8 cellular contexts compared by ENCODE assay signal in genomic region chr1:109277434-109278204, GRCh38. TPM values are rescaled to one million over a fixed set of nuclear protein-coding genes. Genes with fewer than 3 reads are reported as not detected.
A peak's percentile ranks its signal among the peaks of the same experiment; 100 is the strongest.
DNase-seq lines count a peak whose midpoint lies in the region; ATAC-seq and TF ChIP-seq lines count a peak whose summit lies in the region.

No MANE protein-coding gene starts in this region.

- intact Hi-C loops in natural killer cell (cut with micrococcal nuclease), result loop anchor here (1.0 kb wide), 2 partner anchors 122 to 255 kb away; no protein-coding TSS in a partner anchor

- ATAC-seq in natural killer cell, result peak; percentile 76 to 94 (median 87)
- peak; percentile 70 for ATAC-seq in stimulated activated naive CD8-positive, alpha-beta T cell treated with anti-CD3 and anti-CD28 coated beads, Interleukin-15, Interleukin-2, amounts not matched to agents 100 U/mL and 50 U/mL, for 24 hours

- H3K9ac ChIP-seq in fibroblast of lung (ENCODE audit: insufficient read depth, low read length), result no peak overlapping the region

- peak; percentile 83 for DNase-seq in BE2C
- DNase-seq in GM19238 (ENCODE audit: insufficient read length, low spot score), result peak; percentile 83
- DNase-seq in HT1080 (ENCODE audit: low read depth), result peak; percentile 75
- DNase-seq in OCI-M1 (lab: John Stamatoyannopoulos, UW), result peak; percentile 90
- DNase-seq in activated T-cell treated with anti-CD3 and anti-CD28 coated beads, Interleukin-2, amount 50 U/mL, for 48 hours, result peak; percentile 84 to 86
- peak; percentile 52 to 72 for DNase-seq in fibroblast of lung (ENCODE audit: low read depth in 2 of 2)
- peak; percentile 60 for DNase-seq in natural killer cell
- peak; percentile 81 for DNase-seq in stimulated activated naive CD8-positive, alpha-beta T cell treated with anti-CD3 and anti-CD28 coated beads, Interleukin-15, Interleukin-2, amounts not matched to agents 100 U/mL and 50 U/mL, for 24 hours

- no peak overlapping the region for H3K27ac ChIP-seq in fibroblast of lung (ENCODE audit: insufficient read depth, low read length)

- H3K4me2 ChIP-seq in fibroblast of lung (ENCODE audit: extremely low read depth, insufficient read depth, low read length), result no peak overlapping the region

- no peak overlapping the region for H3K4me3 Mint-ChIP-seq in natural killer cell

- no peaks in the 10 kb centered on the region for H3K27me3 ChIP-seq in BE2C
- no peaks in the 10 kb centered on the region for H3K27me3 ChIP-seq in fibroblast of lung (ENCODE audit: control insufficient read depth, insufficient read depth, low read length)

- no peaks in the 10 kb centered on the region for H3K27me3 Mint-ChIP-seq in natural killer cell (ENCODE audit: low read depth in 2 of 2)

- H3K4me3 ChIP-seq in BE2C (ENCODE audit: low read depth, low read length) (no peak overlapping the region), fibroblast of lung (replicated peaks in 1 of 4; ENCODE audit: control extremely low read depth in 1 of 4, insufficient read depth in 1 of 4, low read depth in 3 of 4, low read length in 4 of 4) (no peak overlapping the region)

- no peaks in the 10 kb centered on the region for H3K9me3 Mint-ChIP-seq in natural killer cell

- peaks cover 19% of the 10 kb centered on the region for H3K79me2 ChIP-seq in fibroblast of lung (ENCODE audit: control insufficient read depth, insufficient read depth, low read length)

- TF ChIP-seq CTCF in BE2C (IDR thresholded peaks at IDR 0.05; ENCODE audit: low read depth, low read length) (peak; percentile 96), fibroblast of lung (conservative IDR thresholded peaks at IDR 0.05 in 1 of 2, IDR thresholded peaks at IDR 0.05 in 1 of 2; ENCODE audit: low read depth in 1 of 2, low read length in 2 of 2) (peak; percentile 91 to 94), natural killer cell (IDR thresholded peaks at IDR 0.05) (peak; percentile 83)

- H4K20me1 ChIP-seq in fibroblast of lung (ENCODE audit: control insufficient read depth, extremely low read depth, insufficient read depth, low read length), result no peaks in the 10 kb centered on the region

- H3K9me3 ChIP-seq in BE2C, result no peaks in the 10 kb centered on the region
- no peaks in the 10 kb centered on the region for H3K9me3 ChIP-seq in fibroblast of lung (ENCODE audit: control insufficient read depth, insufficient read depth, low read depth, low read length)

- peaks cover 9% of the 10 kb centered on the region for H3K4me1 ChIP-seq in BE2C
- peaks cover 10% of the 10 kb centered on the region for H3K4me1 ChIP-seq in fibroblast of lung (ENCODE audit: control insufficient read depth, extremely low read depth, insufficient read depth, low read length)

- no peak overlapping the region for H3K27ac Mint-ChIP-seq in natural killer cell

- H3K4me1 Mint-ChIP-seq in natural killer cell, result peaks cover 6 to 17% of the 10 kb centered on the region in 2 donors

- H3K36me3 ChIP-seq in BE2C (peaks cover 7% of the 10 kb centered on the region), fibroblast of lung (ENCODE audit: control insufficient read depth, insufficient read depth, low read length) (no peaks in the 10 kb centered on the region)

- H2AFZ ChIP-seq in fibroblast of lung (ENCODE audit: low read length), result peak overlapping the region; percentile 30

- H3K36me3 Mint-ChIP-seq in natural killer cell, result no peaks in the 10 kb centered on the region

RNA-seq across cellular contexts. Expression of gene PSRC1, which starts 5.3 kb away (rescaled TPM):
- polyA plus RNA-seq in BE2C (2012; ENCODE audit: insufficient read depth, insufficient read length, low read depth), result 6.6 TPM
- 62.1 and 65.2 TPM in 2 replicates for total RNA-seq in HT1080 (2014; rRNA removed; shearing (Covaris generic))
- 28.4 and 28.5 TPM in 2 replicates for polyA plus RNA-seq in HT1080 (2015; cell fraction: cytosol; rRNA removed)
- polyA plus RNA-seq in HT1080 (2015; cell fraction: nucleus; rRNA removed), result 85.6 and 86.6 TPM in 2 replicates
- 4.1 and 8.3 TPM in 2 replicates for total RNA-seq in fibroblast of lung
- 9.9 and 18.5 TPM in 2 replicates for polyA plus RNA-seq in fibroblast of lung
- polyA plus RNA-seq in fibroblast of lung (2012), result 10.5 and 20.1 TPM in 2 replicates
- 8.0 and 16.7 TPM in 2 replicates for polyA minus RNA-seq in fibroblast of lung (ENCODE audit: low replicate concordance)
- total RNA-seq in natural killer cell, result 1 to 10 TPM; 1.1 to 2.4 (median 1.9) TPM

RNA-seq across cellular contexts. Expression of gene CELSR2, which starts 28.3 kb away (rescaled TPM):
- polyA plus RNA-seq in BE2C (2012; ENCODE audit: insufficient read depth, insufficient read length, low read depth), result 39.5 TPM
- 1.5 and 1.7 TPM in 2 replicates for total RNA-seq in HT1080 (2014; rRNA removed; shearing (Covaris generic))
- polyA plus RNA-seq in HT1080 (2015; cell fraction: cytosol; rRNA removed), result 3.1 and 3.6 TPM in 2 replicates
- 10.2 and 10.7 TPM in 2 replicates for polyA plus RNA-seq in HT1080 (2015; cell fraction: nucleus; rRNA removed)
- total RNA-seq in fibroblast of lung (3.1 and 3.5 TPM in 2 replicates), natural killer cell (1 to 10 TPM; 7.1 to 9.7 (median 7.4) TPM)
- 0.67 and 1.2 TPM in 2 replicates for polyA plus RNA-seq in fibroblast of lung
- 1.3 and 1.7 TPM in 2 replicates for polyA plus RNA-seq in fibroblast of lung (2012)
- polyA minus RNA-seq in fibroblast of lung (ENCODE audit: low replicate concordance), result 6.3 and 10.1 TPM in 2 replicates

RNA-seq across cellular contexts. Expression of gene MYBPHL, which starts 29.2 kb away (rescaled TPM):
- 0.66 TPM for polyA plus RNA-seq in BE2C (2012; ENCODE audit: insufficient read depth, insufficient read length, low read depth)
- total RNA-seq in HT1080 (2014; rRNA removed; shearing (Covaris generic)), result not detected in 2 replicates
- 0.09 TPM in 1 of 2 replicates, not detected in the other for polyA plus RNA-seq in HT1080 (2015; cell fraction: cytosol; rRNA removed)
- polyA plus RNA-seq in HT1080 (2015; cell fraction: nucleus; rRNA removed), result not detected in 2 replicates
- not detected in 2 replicates for total RNA-seq in fibroblast of lung
- not detected in 2 replicates for polyA plus RNA-seq in fibroblast of lung
- polyA plus RNA-seq in fibroblast of lung (2012), result not detected in 2 replicates
- not detected in 2 replicates for polyA minus RNA-seq in fibroblast of lung (ENCODE audit: low replicate concordance)
- total RNA-seq in natural killer cell, result not detected
